In genomic region chr3:112640864-112641751, GRCh38 we compare ENCODE assay signal across 9 cellular contexts.
DNase-seq lines count a peak whose midpoint lies in the region; ATAC-seq and TF ChIP-seq lines count a peak whose summit lies in the region.
"Had no signal": no experiment of that assay in that cellular context is flagged by ENCODE, and none has a peak within 500 bp of the region (broad histone marks: within the 10 kb centered on the region; RNA-seq: fewer than 3 reads in every experiment).

Gene CCDC80, minus strand, starts transcription at chr3:112641143. Its CDS starts 1,238 bp downstream, at chr3:112639905.

- H3K4me1 ChIP-seq in subcutaneous abdominal adipose tissue (ENCODE audit: control insufficient read depth in 5 of 5, insufficient read depth in 5 of 5, low read length in 5 of 5), result peaks cover 12 to 85% (median 69%) of the 10 kb centered on the region in 5 donors

- in situ Hi-C loops in astrocyte of the spinal cord (cut with HindIII; ENCODE audit: low sequenced_read_pairs), result no loop called here

- DNase-seq in HL-60 (ENCODE audit: low read depth in 1 of 2, low spot score in 1 of 2) (no peak), astrocyte of the spinal cord (ENCODE audit: low read depth, low spot score) (peak; percentile 97), iris pigment epithelial cell (ENCODE audit: low read depth) (peak; percentile 95), RPMI8226 (no peak)
- no peak for DNase-seq in stimulated activated CD4-positive, alpha-beta T cell treated with anti-CD3 and anti-CD28 coated beads, Interleukin-4, amount 100 ng/mL, for 24 hours
- DNase-seq: cerebellar nuclear complex had no signal

- no peak within 1 kb of the TSS for H3K27ac ChIP-seq in HL-60 (replicated peaks)
- peak within 1 kb of the TSS; percentile 97 for H3K27ac ChIP-seq in subcutaneous abdominal adipose tissue (ENCODE audit: low read depth, low read length)

- H3K4me3 ChIP-seq in HL-60 (replicated peaks; ENCODE audit: insufficient read depth, low read length) (peak within 1 kb of the TSS; percentile 14; the same call in 1 of the 2 replicates), astrocyte of the spinal cord (ENCODE audit: low read depth, low read length) (peak within 1 kb of the TSS; percentile 74), subcutaneous abdominal adipose tissue (ENCODE audit: low read depth in 1 of 5, low read length in 5 of 5) (peak within 1 kb of the TSS; percentile 68 to 92 (median 82))

- TF ChIP-seq CTCF in HL-60 (IDR thresholded peaks at IDR 0.05; ENCODE audit: insufficient read depth, low read length) (no peak), astrocyte of the spinal cord (IDR thresholded peaks at IDR 0.05; ENCODE audit: low read depth, low read length) (no peak)

- no peaks in the 10 kb centered on the region for H3K9me3 ChIP-seq in subcutaneous abdominal adipose tissue (ENCODE audit: control insufficient read depth in 5 of 5, low read length in 5 of 5)

- peaks cover 0 to 3% (median 0%) of the 10 kb centered on the region in 5 donors for H3K36me3 ChIP-seq in subcutaneous abdominal adipose tissue (ENCODE audit: control insufficient read depth in 5 of 5, insufficient read depth in 5 of 5, low read length in 5 of 5)

- H3K27me3 ChIP-seq in HL-60 (ENCODE audit: insufficient read depth, poor library complexity, severe bottlenecking) (no peaks in the 10 kb centered on the region), subcutaneous abdominal adipose tissue (ENCODE audit: control insufficient read depth in 5 of 5, insufficient read depth in 4 of 5, low read length in 5 of 5) (no peaks in the 10 kb centered on the region)

- peak within 1 kb of the TSS; percentile 67 to 99 (median 84) for H3K9ac ChIP-seq in subcutaneous abdominal adipose tissue (ENCODE audit: low read length in 5 of 5)

- ATAC-seq in GM18873 (IDR thresholded peaks at IDR 0.05; ENCODE audit: low FRiP score, unreplicated experiment) (no peak), GM21619 (IDR thresholded peaks at IDR 0.05; ENCODE audit: unreplicated experiment) (no peak)

Comparison
In these comparisons a context has a peak if more than half of its experiments do, and no peak if none do; other contexts are left out.
1. DNase-seq: peak in astrocyte of the spinal cord (single experiment) and iris pigment epithelial cell (single experiment); none in HL-60 (0 of 2), stimulated activated CD4-positive, alpha-beta T cell treated with anti-CD3 and anti-CD28 coated beads, Interleukin-4, amount 100 ng/mL, for 24 hours (single experiment) and RPMI8226 (single experiment).
2. H3K4me3 ChIP-seq: peak in every context shown above with its lines; median percentile 82 in subcutaneous abdominal adipose tissue; 74 in astrocyte of the spinal cord; 14 in HL-60.